In the genomic region with DNA sequence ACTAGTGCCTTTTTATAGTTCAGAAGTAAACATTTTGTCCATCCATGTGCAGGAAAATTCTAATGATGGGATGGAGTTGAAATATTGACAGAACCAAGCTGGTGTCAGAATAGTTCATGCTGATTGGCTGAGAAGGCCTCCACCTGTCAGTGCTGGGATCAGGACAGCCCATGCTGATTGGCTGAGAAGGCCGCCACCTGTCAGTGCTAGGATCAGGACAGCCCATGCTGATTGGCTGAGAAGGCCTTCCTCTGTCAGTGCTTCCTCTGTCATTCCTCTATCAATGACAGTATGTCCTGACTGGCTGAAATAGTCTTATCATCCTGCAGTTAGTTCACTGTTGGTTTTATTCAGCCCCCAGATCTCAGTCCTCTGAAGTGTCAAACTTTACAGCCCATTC, we compare ENCODE assay signal across 16 cellular contexts.
DNase-seq lines count a peak whose midpoint lies in the region; ATAC-seq and TF ChIP-seq lines count a peak whose summit lies in the region.
"Had no signal": no experiment of that assay in that cellular context is flagged by ENCODE, and none has a peak within 500 bp of the region (broad histone marks: within the 10 kb centered on the region; RNA-seq: fewer than 3 reads in every experiment).

No MANE protein-coding gene starts in this region.

- H3K79me2 ChIP-seq in GM23338 (replicated peaks; ENCODE audit: insufficient read depth) (peaks cover 31% of the 10 kb centered on the region), PC-9 (ENCODE audit: low read depth) (peaks cover 28% of the 10 kb centered on the region), SK-N-SH (ENCODE audit: insufficient read depth) (peaks cover 84% of the 10 kb centered on the region)

- peaks cover 83% of the 10 kb centered on the region for H3K4me1 Mint-ChIP-seq in activated CD8-positive, alpha-beta T cell treated with anti-CD3 and anti-CD28 coated beads for 36 hours (ENCODE audit: low read depth)
- peaks cover 51% of the 10 kb centered on the region for H3K4me1 Mint-ChIP-seq in activated CD8-positive, alpha-beta T cell treated with anti-CD3 and anti-CD28 coated beads, Interleukin-2, amount 10 ng/mL, durations not matched to agents 7 days and 5 days (ENCODE audit: low read depth)
- peaks cover 5% of the 10 kb centered on the region; the same call in 2 of the 3 replicates for H3K4me1 Mint-ChIP-seq in GM23338
- peaks cover 41 to 80% (median 74%) of the 10 kb centered on the region in 4 donors for H3K4me1 Mint-ChIP-seq in naive thymus-derived CD8-positive, alpha-beta T cell

- no peak for DNase-seq in activated CD8-positive, alpha-beta T cell treated with anti-CD3 and anti-CD28 coated beads for 36 hours
- DNase-seq in activated CD8-positive, alpha-beta T cell treated with anti-CD3 and anti-CD28 coated beads, Interleukin-2, amount 10 ng/mL, durations not matched to agents 7 days and 5 days: no peak
- peak; percentile 55 for DNase-seq in GM23338 (ENCODE audit: low spot score)
- no peak for DNase-seq in body of pancreas
- no peak for DNase-seq in naive thymus-derived CD8-positive, alpha-beta T cell
- no peak for DNase-seq in PC-9
- no peak for DNase-seq in SK-N-SH
- DNase-seq: activated T-cell treated with anti-CD3 and anti-CD28 coated beads, Interleukin-2, amount 50 U/mL, for 4 hours; amygdala; COR-L47; IMR-90; NCI-H69; Peyer's patch had no signal

- CTCF ChIA-PET in activated CD8-positive, alpha-beta T cell treated with anti-CD3 and anti-CD28 coated beads for 36 hours (lab: Charles Lee): interaction anchor here (1.2 kb wide), 1 partner anchor 152 kb away, joined by 3 read pairs; no protein-coding TSS in a partner anchor
- CTCF ChIA-PET in activated CD8-positive, alpha-beta T cell treated with anti-CD3 and anti-CD28 coated beads, Interleukin-2, amount 10 ng/mL, durations not matched to agents 7 days and 5 days (lab: Charles Lee): interaction anchor here (1.1 kb wide), 1 partner anchor 22 kb away, joined by 3 read pairs; no protein-coding TSS in a partner anchor
- CTCF ChIA-PET in PC-9 (lab: Charles Lee) (no interaction called here), SK-N-SH (lab: Yijun Ruan, JAX) (interaction anchor here (1.3 to 1.5 kb wide), 2 partner anchors 11 to 18 kb away, joined by 3 to 5 read pairs; no protein-coding TSS in a partner anchor)

- no peaks in the 10 kb centered on the region for H3K27me3 Mint-ChIP-seq in activated CD8-positive, alpha-beta T cell treated with anti-CD3 and anti-CD28 coated beads for 36 hours
- no peaks in the 10 kb centered on the region for H3K27me3 Mint-ChIP-seq in activated CD8-positive, alpha-beta T cell treated with anti-CD3 and anti-CD28 coated beads, Interleukin-2, amount 10 ng/mL, durations not matched to agents 7 days and 5 days (ENCODE audit: low read depth)
- no peaks in the 10 kb centered on the region for H3K27me3 Mint-ChIP-seq in GM23338 (ENCODE audit: insufficient read depth, low read depth, poor library complexity)
- no peaks in the 10 kb centered on the region for H3K27me3 Mint-ChIP-seq in naive thymus-derived CD8-positive, alpha-beta T cell

- H4K20me1 ChIP-seq in GM23338 (replicated peaks; ENCODE audit: insufficient read depth): peaks cover 37% of the 10 kb centered on the region
- peaks cover 46% of the 10 kb centered on the region for H4K20me1 ChIP-seq in PC-9 (ENCODE audit: insufficient read depth)
- H4K20me1 ChIP-seq in SK-N-SH (ENCODE audit: insufficient read depth): peaks cover 46% of the 10 kb centered on the region

- H3K36me3 ChIP-seq in GM23338 (ENCODE audit: insufficient read depth) (peaks cover 5% of the 10 kb centered on the region; the same call in 1 of the 2 replicates), body of pancreas (replicated peaks in 1 of 2; ENCODE audit: insufficient read depth in 1 of 2, low read depth in 2 of 2) (peaks cover 0 to 1% of the 10 kb centered on the region in 2 donors), PC-9 (ENCODE audit: low read depth) (peaks cover 16% of the 10 kb centered on the region), SK-N-SH (replicated peaks in 1 of 2; ENCODE audit: control insufficient read depth in 1 of 2, insufficient read depth in 2 of 2, low read length in 1 of 2) (peaks cover 16 to 40% of the 10 kb centered on the region in 2 experiments)

- no peaks in the 10 kb centered on the region for H3K9me2 ChIP-seq in GM23338 (ENCODE audit: insufficient read depth)
- no peaks in the 10 kb centered on the region for H3K9me2 ChIP-seq in PC-9 (ENCODE audit: insufficient read depth)
- no peaks in the 10 kb centered on the region for H3K9me2 ChIP-seq in SK-N-SH

- TF ChIP-seq EP300 in SK-N-SH (IDR thresholded peaks at IDR 0.05; ENCODE audit: borderline replicate concordance in 1 of 2, low read depth in 1 of 2, low read length in 1 of 2): no peak

- H3K27ac ChIP-seq in GM23338 (ENCODE audit: low read depth): no peak overlapping the region
- peak overlapping the region in 2 of 4 donors; percentile 1 to 66 for H3K27ac ChIP-seq in body of pancreas
- no peak overlapping the region for H3K27ac ChIP-seq in PC-9
- peak overlapping the region in 1 of 2 experiments; percentile 93; a peak in 1 of 4 replicates for H3K27ac ChIP-seq in SK-N-SH (ENCODE audit: low read depth in 2 of 2, low read length in 1 of 2)
- H3K27ac ChIP-seq: A549, epithelial cell of prostate, Peyer's patch had no signal

- BruUV-seq in PC-9 (replicated peaks; lab: Mats Ljungman, UMichigan): no TSS peak

- H3K27me3 ChIP-seq in GM23338 (ENCODE audit: insufficient read depth) (no peaks in the 10 kb centered on the region), body of pancreas (no peaks in the 10 kb centered on the region), PC-9 (ENCODE audit: insufficient read depth, low read depth) (no peaks in the 10 kb centered on the region), SK-N-SH (ENCODE audit: insufficient read depth) (no peaks in the 10 kb centered on the region)
- H3K27me3 ChIP-seq: Peyer's patch had no signal

- peaks cover 48% of the 10 kb centered on the region for H3K36me3 Mint-ChIP-seq in activated CD8-positive, alpha-beta T cell treated with anti-CD3 and anti-CD28 coated beads for 36 hours (ENCODE audit: low read depth)
- H3K36me3 Mint-ChIP-seq in activated CD8-positive, alpha-beta T cell treated with anti-CD3 and anti-CD28 coated beads, Interleukin-2, amount 10 ng/mL, durations not matched to agents 7 days and 5 days (ENCODE audit: low read depth): peaks cover 63% of the 10 kb centered on the region
- no peaks in the 10 kb centered on the region; the same call in 2 of the 3 replicates for H3K36me3 Mint-ChIP-seq in GM23338 (ENCODE audit: low read depth)
- peaks cover 0 to 72% (median 7%) of the 10 kb centered on the region in 3 donors for H3K36me3 Mint-ChIP-seq in naive thymus-derived CD8-positive, alpha-beta T cell

- H3K4me2 ChIP-seq in GM23338: no peak overlapping the region
- H3K4me2 ChIP-seq in PC-9: no peak overlapping the region
- H3K4me2 ChIP-seq in SK-N-SH: no peak overlapping the region
- H3K4me2 ChIP-seq: A549 had no signal

- WGBS in body of pancreas, 2 donors: 91 to 100% methylated on average over 1 of the region's 1 CpG
- WGBS in SK-N-SH (ENCODE audit: low lambda C conversion rate): no CpG with 5 or more reads among the region's 1 CpG

- no peak for TF ChIP-seq RAD21 in SK-N-SH (IDR thresholded peaks at IDR 0.05; ENCODE audit: low read length)

- H3K9me3 ChIP-seq in body of pancreas (no peaks in the 10 kb centered on the region), PC-9 (ENCODE audit: insufficient read depth, low read depth) (no peaks in the 10 kb centered on the region), SK-N-SH (no peaks in the 10 kb centered on the region)
- H3K9me3 ChIP-seq: A549, Peyer's patch had no signal

- peaks cover 7% of the 10 kb centered on the region; the same call in 1 of the 2 replicates for H3K4me1 ChIP-seq in GM23338 (ENCODE audit: insufficient read depth)
- peaks cover 26% of the 10 kb centered on the region for H3K4me1 ChIP-seq in body of pancreas
- no peaks in the 10 kb centered on the region for H3K4me1 ChIP-seq in PC-9 (replicated peaks; ENCODE audit: insufficient read depth)
- H3K4me1 ChIP-seq in SK-N-SH (ENCODE audit: control insufficient read depth in 1 of 2, insufficient read depth in 2 of 2, low read depth in 1 of 2, low read length in 1 of 2): peaks cover 0 to 42% of the 10 kb centered on the region in 2 experiments; a peak in 2 of 4 replicates

- H3K4me3 ChIP-seq in GM23338: no peak overlapping the region
- no peak overlapping the region for H3K4me3 ChIP-seq in body of pancreas
- H3K4me3 ChIP-seq in PC-9: no peak overlapping the region
- no peak overlapping the region for H3K4me3 ChIP-seq in SK-N-SH (ENCODE audit: low read depth in 2 of 2, low read length in 1 of 2)
- H3K4me3 ChIP-seq: A549, Peyer's patch had no signal

- H3F3A ChIP-seq in GM23338 (replicated peaks; ENCODE audit: low read depth) (no peaks in the 10 kb centered on the region), PC-9 (ENCODE audit: insufficient read depth, low read depth) (0 out of 2 replicates have a peak, but pooled peaks cover 3% of the 10 kb centered on the region), SK-N-SH (replicated peaks; ENCODE audit: insufficient read depth) (peaks cover 7% of the 10 kb centered on the region)

- no peak overlapping the region for H3K9ac ChIP-seq in SK-N-SH

- intact Hi-C loops in activated CD8-positive, alpha-beta T cell treated with anti-CD3 and anti-CD28 coated beads for 36 hours (cut with micrococcal nuclease): no loop called here
- intact Hi-C loops in body of pancreas (cut with DNase I) (no loop called here), PC-9 (cut with micrococcal nuclease; ENCODE audit: unreplicated experiment) (no loop called here)

- POLR2A ChIA-PET in activated CD8-positive, alpha-beta T cell treated with anti-CD3 and anti-CD28 coated beads for 36 hours (lab: Charles Lee): interaction anchor here (0.7 to 0.8 kb wide), 2 partner anchors 10 to 163 kb away, joined by 3 read pairs; no protein-coding TSS in a partner anchor
- POLR2A ChIA-PET in activated CD8-positive, alpha-beta T cell treated with anti-CD3 and anti-CD28 coated beads, Interleukin-2, amount 10 ng/mL, durations not matched to agents 7 days and 5 days (lab: Charles Lee): no interaction called here
- POLR2A ChIA-PET in naive thymus-derived CD8-positive, alpha-beta T cell (lab: Charles Lee): no interaction called here
- POLR2A ChIA-PET in PC-9 (lab: Charles Lee; ENCODE audit: unreplicated experiment) (no interaction called here), SK-N-SH (lab: Yijun Ruan, JAX) (interaction anchor here (0.6 kb wide), 1 partner anchor 41 kb away, joined by 3 read pairs; no protein-coding TSS in a partner anchor)

- no peak overlapping the region for H2AFZ ChIP-seq in GM23338
- H2AFZ ChIP-seq in PC-9: no peak overlapping the region
- H2AFZ ChIP-seq in SK-N-SH (ENCODE audit: low read depth): no peak overlapping the region

- H3K27ac Mint-ChIP-seq in activated CD8-positive, alpha-beta T cell treated with anti-CD3 and anti-CD28 coated beads for 36 hours: peak overlapping the region; percentile 72
- H3K27ac Mint-ChIP-seq in activated CD8-positive, alpha-beta T cell treated with anti-CD3 and anti-CD28 coated beads, Interleukin-2, amount 10 ng/mL, durations not matched to agents 7 days and 5 days: no peak overlapping the region
- no peak overlapping the region for H3K27ac Mint-ChIP-seq in GM23338
- peak overlapping the region in 8 of 10 donors; percentile 12 to 82 (median 69) for H3K27ac Mint-ChIP-seq in naive thymus-derived CD8-positive, alpha-beta T cell

- no peak for TF ChIP-seq CTCF in activated CD8-positive, alpha-beta T cell treated with anti-CD3 and anti-CD28 coated beads for 36 hours (IDR thresholded peaks at IDR 0.05)
- no peak for TF ChIP-seq CTCF in GM23338 (conservative IDR thresholded peaks at IDR 0.05; ENCODE audit: low read depth in 2 of 2)
- TF ChIP-seq CTCF in body of pancreas (IDR thresholded peaks at IDR 0.05): no peak
- no peak for TF ChIP-seq CTCF in PC-9 (conservative IDR thresholded peaks at IDR 0.05)
- no peak for TF ChIP-seq CTCF in SK-N-SH (IDR thresholded peaks at IDR 0.05)

- no peak for TF ChIP-seq POLR2A in body of pancreas (IDR thresholded peaks at IDR 0.05)

- no peak for ATAC-seq in activated CD8-positive, alpha-beta T cell treated with anti-CD3 and anti-CD28 coated beads for 36 hours
- no peak for ATAC-seq in activated CD8-positive, alpha-beta T cell treated with anti-CD3 and anti-CD28 coated beads, Interleukin-2, amount 10 ng/mL, durations not matched to agents 7 days and 5 days
- ATAC-seq in GM23338 (peak; percentile 95), body of pancreas (peak; percentile 51), GM21526 (IDR thresholded peaks at IDR 0.05; ENCODE audit: low FRiP score, unreplicated experiment) (no peak)
- no peak for ATAC-seq in naive thymus-derived CD8-positive, alpha-beta T cell
- ATAC-seq: activated T-cell treated with anti-CD3 and anti-CD28 coated beads, Interleukin-2, amount 50 U/mL, for 4 hours had no signal

- H3K4me3 Mint-ChIP-seq in activated CD8-positive, alpha-beta T cell treated with anti-CD3 and anti-CD28 coated beads for 36 hours: no peak overlapping the region
- no peak overlapping the region for H3K4me3 Mint-ChIP-seq in activated CD8-positive, alpha-beta T cell treated with anti-CD3 and anti-CD28 coated beads, Interleukin-2, amount 10 ng/mL, durations not matched to agents 7 days and 5 days
- H3K4me3 Mint-ChIP-seq in GM23338: no peak overlapping the region
- no peak overlapping the region for H3K4me3 Mint-ChIP-seq in naive thymus-derived CD8-positive, alpha-beta T cell
- H3K4me3 Mint-ChIP-seq: activated T-cell treated with anti-CD3 and anti-CD28 coated beads, Interleukin-2, amount 50 U/mL, for 4 hours had no signal

- H3K9me3 Mint-ChIP-seq in activated CD8-positive, alpha-beta T cell treated with anti-CD3 and anti-CD28 coated beads for 36 hours: no peaks in the 10 kb centered on the region
- no peaks in the 10 kb centered on the region for H3K9me3 Mint-ChIP-seq in activated CD8-positive, alpha-beta T cell treated with anti-CD3 and anti-CD28 coated beads, Interleukin-2, amount 10 ng/mL, durations not matched to agents 7 days and 5 days (ENCODE audit: insufficient read depth)
- no peaks in the 10 kb centered on the region for H3K9me3 Mint-ChIP-seq in GM23338
- no peaks in the 10 kb centered on the region for H3K9me3 Mint-ChIP-seq in naive thymus-derived CD8-positive, alpha-beta T cell
- H3K9me3 Mint-ChIP-seq: activated T-cell treated with anti-CD3 and anti-CD28 coated beads, Interleukin-2, amount 50 U/mL, for 4 hours had no signal

Comparison
In these comparisons a context has a peak if more than half of its experiments do, and no peak if none do; other contexts are left out.
1. H3K27ac Mint-ChIP-seq: peak in activated CD8-positive, alpha-beta T cell treated with anti-CD3 and anti-CD28 coated beads for 36 hours (single experiment) and naive thymus-derived CD8-positive, alpha-beta T cell (8 of 10); none in activated CD8-positive, alpha-beta T cell treated with anti-CD3 and anti-CD28 coated beads, Interleukin-2, amount 10 ng/mL, durations not matched to agents 7 days and 5 days (single experiment) and GM23338 (single experiment).
2. POLR2A ChIA-PET loops: an anchor here in activated CD8-positive, alpha-beta T cell treated with anti-CD3 and anti-CD28 coated beads for 36 hours (0.7 to 0.8 kb wide) and SK-N-SH (0.6 kb wide); none called in activated CD8-positive, alpha-beta T cell treated with anti-CD3 and anti-CD28 coated beads, Interleukin-2, amount 10 ng/mL, durations not matched to agents 7 days and 5 days, naive thymus-derived CD8-positive, alpha-beta T cell and PC-9.
3. ATAC-seq: peak in GM23338 (single experiment) and body of pancreas (single experiment); none in activated CD8-positive, alpha-beta T cell treated with anti-CD3 and anti-CD28 coated beads for 36 hours (single experiment), activated CD8-positive, alpha-beta T cell treated with anti-CD3 and anti-CD28 coated beads, Interleukin-2, amount 10 ng/mL, durations not matched to agents 7 days and 5 days (single experiment), naive thymus-derived CD8-positive, alpha-beta T cell (0 of 2) and GM21526 (single experiment).